In the genomic region with DNA sequence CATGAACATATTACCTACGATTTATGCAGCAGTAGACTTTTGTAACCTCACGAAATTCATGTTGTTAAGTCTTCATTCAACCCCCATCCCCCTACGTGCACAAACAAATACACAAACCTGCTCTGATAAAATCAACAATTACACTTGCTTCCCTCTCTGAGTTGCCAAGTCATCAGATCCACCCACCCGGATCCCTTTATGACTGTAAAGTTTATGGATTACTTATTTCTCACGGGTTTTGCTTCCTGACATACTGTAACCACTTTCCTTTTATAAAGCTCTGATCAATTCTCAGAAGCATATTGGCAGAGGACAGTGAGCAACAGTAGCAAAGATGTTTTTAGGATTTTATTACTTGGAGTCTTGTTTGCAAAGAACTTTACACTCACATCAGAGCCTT, we compare ENCODE assay signal across 10 cellular contexts.
DNase-seq lines count a peak whose midpoint lies in the region; ATAC-seq and FAIRE-seq lines count a peak whose summit lies in the region.
"Had no signal": no experiment of that assay in that cellular context is flagged by ENCODE, and none has a peak within 500 bp of the region (broad histone marks: within the 10 kb centered on the region; RNA-seq: fewer than 3 reads in every experiment).

No MANE protein-coding gene starts in this region.

- H3K9me3 ChIP-seq in small intestine (ENCODE audit: control insufficient read depth, low read depth): no peaks in the 10 kb centered on the region

- no peak overlapping the region for H3K4me3 ChIP-seq in small intestine (ENCODE audit: low read depth in 1 of 2, low read length in 2 of 2)
- H3K4me3 ChIP-seq: neural progenitor cell had no signal

- ATAC-seq in HG02938 (IDR thresholded peaks at IDR 0.05; ENCODE audit: unreplicated experiment) (peak; percentile 86), left cardiac atrium (no peak)

- no peaks in the 10 kb centered on the region for H3K27me3 ChIP-seq in small intestine (ENCODE audit: control insufficient read depth in 2 of 2, insufficient read depth in 2 of 2, low read length in 2 of 2)
- H3K27me3 ChIP-seq: neural progenitor cell had no signal

- H3K27ac Mint-ChIP-seq in activated T-cell treated with anti-CD3 and anti-CD28 coated beads, Interleukin-2, amount 50 U/mL, for 24 hours: peak overlapping the region; percentile 59
- peak overlapping the region; percentile 28 for H3K27ac Mint-ChIP-seq in activated CD4-positive, alpha-beta memory T cell treated with anti-CD3 and anti-CD28 coated beads, Interleukin-2, amount 10 ng/mL, durations not matched to agents 7 days and 5 days
- H3K27ac Mint-ChIP-seq: neural progenitor cell had no signal

- no peak for DNase-seq in activated T-cell treated with anti-CD3 and anti-CD28 coated beads, Interleukin-2, amount 50 U/mL, for 24 hours
- DNase-seq in activated T-cell treated with anti-CD3 and anti-CD28 coated beads, Interleukin-2, amount 50 U/mL, for 1 hour: no peak
- DNase-seq in activated CD4-positive, alpha-beta memory T cell treated with anti-CD3 and anti-CD28 coated beads, Interleukin-2, amount 10 ng/mL, durations not matched to agents 7 days and 5 days: no peak
- peak; percentile 79 for DNase-seq in small intestine
- DNase-seq in HUDEP-2 (lab: John Stamatoyannopoulos, UW; ENCODE audit: unreplicated experiment in 76 of 76): no peak
- DNase-seq in NCI-H345 (lab: John Stamatoyannopoulos, UW): no peak
- no peak for DNase-seq in left cardiac atrium
- DNase-seq: GOT3 had no signal

- WGBS in small intestine, 3 donors: 10 to 37% (median 18%) methylated on average over 5 of the region's 5 CpGs

- no peaks in the 10 kb centered on the region for H3K36me3 Mint-ChIP-seq in activated T-cell treated with anti-CD3 and anti-CD28 coated beads, Interleukin-2, amount 50 U/mL, for 24 hours (ENCODE audit: low read depth)
- peaks cover 15% of the 10 kb centered on the region for H3K36me3 Mint-ChIP-seq in activated CD4-positive, alpha-beta memory T cell treated with anti-CD3 and anti-CD28 coated beads, Interleukin-2, amount 10 ng/mL, durations not matched to agents 7 days and 5 days (ENCODE audit: low read depth)
- H3K36me3 Mint-ChIP-seq: neural progenitor cell had no signal

- H3K4me3 Mint-ChIP-seq in activated T-cell treated with anti-CD3 and anti-CD28 coated beads, Interleukin-2, amount 50 U/mL, for 24 hours: peak overlapping the region; percentile 34
- peak overlapping the region; percentile 12 for H3K4me3 Mint-ChIP-seq in activated CD4-positive, alpha-beta memory T cell treated with anti-CD3 and anti-CD28 coated beads, Interleukin-2, amount 10 ng/mL, durations not matched to agents 7 days and 5 days
- H3K4me3 Mint-ChIP-seq: neural progenitor cell had no signal

- no peaks in the 10 kb centered on the region for H3K27me3 Mint-ChIP-seq in activated T-cell treated with anti-CD3 and anti-CD28 coated beads, Interleukin-2, amount 50 U/mL, for 24 hours
- no peaks in the 10 kb centered on the region for H3K27me3 Mint-ChIP-seq in activated CD4-positive, alpha-beta memory T cell treated with anti-CD3 and anti-CD28 coated beads, Interleukin-2, amount 10 ng/mL, durations not matched to agents 7 days and 5 days

- H3K4me1 ChIP-seq in small intestine (ENCODE audit: control insufficient read depth in 2 of 2, insufficient read depth in 1 of 2, low read depth in 1 of 2, low read length in 1 of 2): peaks cover 0 to 8% of the 10 kb centered on the region in 2 donors
- H3K4me1 ChIP-seq: neural progenitor cell had no signal

- H3K36me3 ChIP-seq in small intestine (ENCODE audit: control insufficient read depth in 2 of 2, insufficient read depth in 2 of 2, low read length in 2 of 2): no peaks in the 10 kb centered on the region
- H3K36me3 ChIP-seq: neural progenitor cell had no signal

- intact Hi-C loops in left cardiac atrium (cut with DNase I): loop anchor here in 1 of 2 donors (10.0 kb wide), 1 partner anchor 53 kb away; no protein-coding TSS in a partner anchor

- CTCF ChIA-PET in activated CD4-positive, alpha-beta memory T cell treated with anti-CD3 and anti-CD28 coated beads, Interleukin-2, amount 10 ng/mL, durations not matched to agents 7 days and 5 days (lab: Charles Lee): interaction anchor here (1.6 kb wide), 1 partner anchor 9 kb away, joined by 3 read pairs; no protein-coding TSS in a partner anchor

- H3K9me3 Mint-ChIP-seq in activated T-cell treated with anti-CD3 and anti-CD28 coated beads, Interleukin-2, amount 50 U/mL, for 24 hours: no peaks in the 10 kb centered on the region
- no peaks in the 10 kb centered on the region for H3K9me3 Mint-ChIP-seq in activated CD4-positive, alpha-beta memory T cell treated with anti-CD3 and anti-CD28 coated beads, Interleukin-2, amount 10 ng/mL, durations not matched to agents 7 days and 5 days
- H3K9me3 Mint-ChIP-seq: neural progenitor cell had no signal

- H3K4me1 Mint-ChIP-seq in activated T-cell treated with anti-CD3 and anti-CD28 coated beads, Interleukin-2, amount 50 U/mL, for 24 hours (ENCODE audit: low read depth): peaks cover 69% of the 10 kb centered on the region
- H3K4me1 Mint-ChIP-seq in activated CD4-positive, alpha-beta memory T cell treated with anti-CD3 and anti-CD28 coated beads, Interleukin-2, amount 10 ng/mL, durations not matched to agents 7 days and 5 days: peaks cover 46% of the 10 kb centered on the region

- POLR2A ChIA-PET in activated CD4-positive, alpha-beta memory T cell treated with anti-CD3 and anti-CD28 coated beads, Interleukin-2, amount 10 ng/mL, durations not matched to agents 7 days and 5 days (lab: Charles Lee): interaction anchor here (5.5 kb wide), 1 partner anchor 71 kb away, joined by 39 read pairs; a partner anchor contains a TSS

- H3K27ac ChIP-seq in small intestine (ENCODE audit: low read depth in 1 of 2, low read length in 1 of 2): no peak overlapping the region
- H3K27ac ChIP-seq: neural progenitor cell had no signal

- no peak for FAIRE-seq in small intestine (lab: Jason Lieb, UNC)
